Comparison of ENCODE assay signal across 1 cellular context in genomic region chr1:180230416-180230790, GRCh38.
A peak's percentile ranks its signal among the peaks of the same experiment; 100 is the strongest.
TF ChIP-seq lines count a peak whose summit lies in the region.

No MANE protein-coding gene starts in this region.

TF ChIP-seq in Ishikawa, 13 proteins besides CTCF, POLR2A, EP300 and RAD21 (continued from another document):
- TF ChIP-seq, protein P1, sequence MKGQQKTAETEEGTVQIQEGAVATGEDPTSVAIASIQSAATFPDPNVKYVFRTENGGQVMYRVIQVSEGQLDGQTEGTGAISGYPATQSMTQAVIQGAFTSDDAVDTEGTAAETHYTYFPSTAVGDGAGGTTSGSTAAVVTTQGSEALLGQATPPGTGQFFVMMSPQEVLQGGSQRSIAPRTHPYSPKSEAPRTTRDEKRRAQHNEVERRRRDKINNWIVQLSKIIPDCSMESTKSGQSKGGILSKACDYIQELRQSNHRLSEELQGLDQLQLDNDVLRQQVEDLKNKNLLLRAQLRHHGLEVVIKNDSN (IDR thresholded peaks at IDR 0.05): no peak
- TF ChIP-seq ZBTB7A (IDR thresholded peaks at IDR 0.05; ENCODE audit: low read depth) (0 out of 2 replicates have a peak, but pooled peaks have one; percentile 24), NFIC (IDR thresholded peaks at IDR 0.05) (no peak)
